Comparison of ENCODE assay signal across 9 cellular contexts in genomic region chr15:59438891-59439290, GRCh38. TPM values are rescaled to one million over a fixed set of nuclear protein-coding genes. Genes with fewer than 3 reads are reported as not detected.
A peak's percentile ranks its signal among the peaks of the same experiment; 100 is the strongest.
DNase-seq lines count a peak whose midpoint lies in the region; ATAC-seq, FAIRE-seq and TF ChIP-seq lines count a peak whose summit lies in the region.
"Had no signal": no experiment of that assay in that cellular context is flagged by ENCODE, and none has a peak within 500 bp of the region (broad histone marks: within the 10 kb centered on the region; RNA-seq: fewer than 3 reads in every experiment).

No MANE protein-coding gene starts in this region.

- in situ Hi-C loops in transverse colon (cut with MboI; ENCODE audit: low pct_ligation_motif_present in 1 of 4, low pct_unique_long_range_greater_than_20kb in 1 of 4, low sequenced_read_pairs in 3 of 4): no loop called here

- peaks cover 26% of the 10 kb centered on the region for H3K27me3 Mint-ChIP-seq in activated naive CD4-positive, alpha-beta T cell treated with anti-CD3 and anti-CD28 coated beads, Interleukin-2, amount 50 U/mL, for 24 hours
- H3K27me3 Mint-ChIP-seq in activated CD8-positive, alpha-beta T cell treated with anti-CD3 and anti-CD28 coated beads for 36 hours: peaks cover 48% of the 10 kb centered on the region

- H2BK5ac ChIP-seq in mesendoderm (ENCODE audit: low read length): no peak overlapping the region

- no peak overlapping the region for H3K4ac ChIP-seq in mesendoderm (ENCODE audit: low read depth, low read length)

- peak overlapping the region; percentile 76 for H3K4me2 ChIP-seq in keratinocyte (ENCODE audit: control insufficient read depth, extremely low read depth, insufficient read depth, low read depth, low read length)
- H3K4me2 ChIP-seq in mesendoderm (ENCODE audit: low read length): no peak overlapping the region

- H3K9me1 ChIP-seq in keratinocyte (ENCODE audit: control insufficient read depth, extremely low read depth, insufficient read depth, low read length): no peaks in the 10 kb centered on the region

- H3K9ac ChIP-seq in keratinocyte (ENCODE audit: control insufficient read depth, extremely low read depth, insufficient read depth, low read length) (no peak overlapping the region), mesendoderm (ENCODE audit: low read length) (no peak overlapping the region)

- no peak overlapping the region for H2AFZ ChIP-seq in keratinocyte (ENCODE audit: control insufficient read depth, low read length)

- no peak for TF ChIP-seq EP300 in transverse colon (IDR thresholded peaks at IDR 0.05; ENCODE audit: low read depth)

- H3K36me3 Mint-ChIP-seq in activated naive CD4-positive, alpha-beta T cell treated with anti-CD3 and anti-CD28 coated beads, Interleukin-2, amount 50 U/mL, for 24 hours: no peaks in the 10 kb centered on the region
- H3K36me3 Mint-ChIP-seq in activated CD8-positive, alpha-beta T cell treated with anti-CD3 and anti-CD28 coated beads for 36 hours (ENCODE audit: low read depth): no peaks in the 10 kb centered on the region

- WGBS in transverse colon (ENCODE audit: low coverage in 1 of 2), 2 donors: 17 to 52% methylated on average over 1 to 14 of the region's 14 CpGs
- WGBS in mesendoderm (ENCODE audit: extremely low coverage, insufficient coverage, low lambda C conversion rate): no CpG with 5 or more reads among the region's 14 CpGs

- H3K9me3 ChIP-seq in keratinocyte (ENCODE audit: control insufficient read depth, low read depth, low read length): no peaks in the 10 kb centered on the region
- no peaks in the 10 kb centered on the region for H3K9me3 ChIP-seq in transverse colon

- no peak overlapping the region for H2AK5ac ChIP-seq in mesendoderm (ENCODE audit: low read length)

- H3K23ac ChIP-seq in mesendoderm (ENCODE audit: low read length): no peak overlapping the region

- H3K27ac ChIP-seq in keratinocyte (ENCODE audit: control insufficient read depth, insufficient read depth, low read length) (no peak overlapping the region), transverse colon (peak overlapping the region in 3 of 4 donors; percentile 53 to 57 (median 55)), mesendoderm (ENCODE audit: low read depth, low read length) (no peak overlapping the region)

- peak overlapping the region; percentile 65 for H3K4me3 Mint-ChIP-seq in activated naive CD4-positive, alpha-beta T cell treated with anti-CD3 and anti-CD28 coated beads, Interleukin-2, amount 50 U/mL, for 24 hours
- peak overlapping the region; percentile 59 for H3K4me3 Mint-ChIP-seq in activated CD8-positive, alpha-beta T cell treated with anti-CD3 and anti-CD28 coated beads for 36 hours

- DNase-seq in activated naive CD4-positive, alpha-beta T cell treated with Interleukin-2 at 50 U/mL for 16 hours: no peak
- DNase-seq in activated CD8-positive, alpha-beta T cell treated with anti-CD3 and anti-CD28 coated beads for 36 hours: no peak
- DNase-seq in keratinocyte (ENCODE audit: low read depth, low spot score) (no peak), transverse colon (peak; percentile 71), mesendoderm (no peak), T1000 (lab: John Stamatoyannopoulos, UW) (no peak)
- DNase-seq: NCI-H446 had no signal

- H3K27me3 ChIP-seq in keratinocyte (ENCODE audit: control insufficient read depth, extremely low read depth, insufficient read depth, low read length) (peaks cover 19% of the 10 kb centered on the region), transverse colon (peaks cover 18% of the 10 kb centered on the region), mesendoderm (ENCODE audit: insufficient read depth, low read length, poor library complexity) (peaks cover 27% of the 10 kb centered on the region)

- H3K79me2 ChIP-seq in keratinocyte (ENCODE audit: control insufficient read depth, insufficient read depth, low read length) (no peaks in the 10 kb centered on the region), mesendoderm (ENCODE audit: control insufficient read depth, insufficient read depth, low read length) (no peaks in the 10 kb centered on the region)

- CTCF ChIA-PET in activated CD8-positive, alpha-beta T cell treated with anti-CD3 and anti-CD28 coated beads for 36 hours (lab: Charles Lee): interaction anchor here (1.2 to 1.6 kb wide), 2 partner anchors 62 to 94 kb away, joined by 3 to 4 read pairs; no protein-coding TSS in a partner anchor

- no peak for TF ChIP-seq POLR2A in transverse colon (IDR thresholded peaks at IDR 0.05)

- no peak overlapping the region for H2BK15ac ChIP-seq in mesendoderm (replicated peaks; ENCODE audit: low read depth)

- H4K8ac ChIP-seq in mesendoderm (ENCODE audit: low read depth, low read length): no peak overlapping the region

- POLR2A ChIA-PET in activated CD8-positive, alpha-beta T cell treated with anti-CD3 and anti-CD28 coated beads for 36 hours (lab: Charles Lee): no interaction called here

- ATAC-seq in activated CD8-positive, alpha-beta T cell treated with anti-CD3 and anti-CD28 coated beads for 36 hours: no peak
- no peak for ATAC-seq in HG03432 (IDR thresholded peaks at IDR 0.05; ENCODE audit: unreplicated experiment)

- H3K4me3 ChIP-seq in keratinocyte (ENCODE audit: control insufficient read depth in 2 of 3, extremely low read depth in 1 of 3, insufficient read depth in 2 of 3, low read depth in 1 of 3, low read length in 3 of 3) (peak overlapping the region in 2 of 3 experiments; percentile 44 to 57), transverse colon (peak overlapping the region in 3 of 4 donors; percentile 37 to 58 (median 49)), mesendoderm (ENCODE audit: low read length) (no peak overlapping the region)

- H3K79me1 ChIP-seq in mesendoderm (ENCODE audit: low read length): no peaks in the 10 kb centered on the region

- TF ChIP-seq CTCF in activated CD8-positive, alpha-beta T cell treated with anti-CD3 and anti-CD28 coated beads for 36 hours (IDR thresholded peaks at IDR 0.05): no peak
- TF ChIP-seq CTCF in keratinocyte (optimal IDR thresholded peaks at IDR 0.05 in 1 of 3, IDR thresholded peaks at IDR 0.05 in 1 of 3, conservative IDR thresholded peaks at IDR 0.05 in 1 of 3; ENCODE audit: extremely low read depth in 1 of 3, insufficient read depth in 2 of 3, low read length in 3 of 3) (no peak), transverse colon (IDR thresholded peaks at IDR 0.05) (no peak)

- H3K4me1 ChIP-seq in keratinocyte (ENCODE audit: control insufficient read depth, extremely low read depth, insufficient read depth, low read length) (peaks cover 13% of the 10 kb centered on the region), transverse colon (peaks cover 0 to 17% (median 15%) of the 10 kb centered on the region in 4 donors), mesendoderm (ENCODE audit: control insufficient read depth, low read depth, low read length) (no peaks in the 10 kb centered on the region)

- dilution Hi-C loops in keratinocyte (cut with MboI; ENCODE audit: extremely low pct_ligation_motif_present, low sequenced_read_pairs): no loop called here

- no peak overlapping the region for H3K27ac Mint-ChIP-seq in activated naive CD4-positive, alpha-beta T cell treated with anti-CD3 and anti-CD28 coated beads, Interleukin-2, amount 50 U/mL, for 24 hours
- no peak overlapping the region for H3K27ac Mint-ChIP-seq in activated CD8-positive, alpha-beta T cell treated with anti-CD3 and anti-CD28 coated beads for 36 hours

- H3K9me3 Mint-ChIP-seq in activated naive CD4-positive, alpha-beta T cell treated with anti-CD3 and anti-CD28 coated beads, Interleukin-2, amount 50 U/mL, for 24 hours: no peaks in the 10 kb centered on the region
- H3K9me3 Mint-ChIP-seq in activated CD8-positive, alpha-beta T cell treated with anti-CD3 and anti-CD28 coated beads for 36 hours: no peaks in the 10 kb centered on the region

- no peaks in the 10 kb centered on the region for H4K20me1 ChIP-seq in keratinocyte (ENCODE audit: control insufficient read depth, extremely low read depth, insufficient read depth, low read length)

- intact Hi-C loops in activated CD8-positive, alpha-beta T cell treated with anti-CD3 and anti-CD28 coated beads for 36 hours (cut with micrococcal nuclease): no loop called here
- intact Hi-C loops in transverse colon (cut with DNase I; ENCODE audit: low total_unique reads): loop anchor here (5.0 kb wide), 1 partner anchor 67 kb away; the partner anchor contains the start of gene MYO1E

- FAIRE-seq in keratinocyte (lab: Jason Lieb, UNC): no peak

- no peak overlapping the region for H3K56ac ChIP-seq in mesendoderm (ENCODE audit: low read length)

- H3K4me1 Mint-ChIP-seq in activated naive CD4-positive, alpha-beta T cell treated with anti-CD3 and anti-CD28 coated beads, Interleukin-2, amount 50 U/mL, for 24 hours: peaks cover 14% of the 10 kb centered on the region
- H3K4me1 Mint-ChIP-seq in activated CD8-positive, alpha-beta T cell treated with anti-CD3 and anti-CD28 coated beads for 36 hours (ENCODE audit: low read depth): peaks cover 16% of the 10 kb centered on the region

- H2BK120ac ChIP-seq in mesendoderm (ENCODE audit: low read depth, low read length): no peak overlapping the region

- H4K5ac ChIP-seq in mesendoderm (ENCODE audit: low read length): no peak overlapping the region

- H3K36me3 ChIP-seq in keratinocyte (ENCODE audit: control insufficient read depth in 2 of 2, extremely low read depth in 1 of 2, insufficient read depth in 2 of 2, low read length in 2 of 2) (no peaks in the 10 kb centered on the region), transverse colon (no peaks in the 10 kb centered on the region), mesendoderm (ENCODE audit: control insufficient read depth, insufficient read depth, low read length) (no peaks in the 10 kb centered on the region)

- no peak overlapping the region for H3K18ac ChIP-seq in mesendoderm (ENCODE audit: low read length)

RNA-seq across cellular contexts. Expression of gene FAM81A, which starts 0.9 kb away (rescaled TPM):
- 1 to 10 TPM; 1.2 to 1.5 TPM for total RNA-seq in activated CD8-positive, alpha-beta T cell treated with anti-CD3 and anti-CD28 coated beads for 36 hours
- 0.50 to 0.84 TPM (median 0.58 TPM) in 3 replicates for polyA plus RNA-seq in keratinocyte
- 0.52 TPM for polyA plus RNA-seq in keratinocyte (2011; ENCODE audit: low read depth)
- 0.38 and 1.00 TPM in 2 replicates for polyA plus RNA-seq in keratinocyte (2011; cell fraction: cytosol; rRNA removed)
- polyA plus RNA-seq in keratinocyte (2011; cell fraction: nucleus; rRNA removed): 0.17 and 0.23 TPM in 2 replicates
- 0.31 and 0.86 TPM in 2 replicates for polyA plus RNA-seq in keratinocyte (2012; ENCODE audit: low replicate concordance)
- 0.29 to 1.9 TPM (median 0.43 TPM) in 3 replicates for polyA minus RNA-seq in keratinocyte
- polyA minus RNA-seq in keratinocyte (2011; cell fraction: cytosol; rRNA and poly(A)+ RNA removed): 0.77 TPM
- polyA minus RNA-seq in keratinocyte (2011; cell fraction: nucleus; rRNA and poly(A)+ RNA removed): not detected in 2 replicates
- total RNA-seq in transverse colon: 1 to 10 TPM in 2 of 4 donors, under 1 TPM in 1, not detected in 1; 0.80 to 8.4 (median 4.6) TPM
- 0.32 TPM for polyA plus RNA-seq in mesendoderm (2013, experiment 1 of 2)
- polyA plus RNA-seq in mesendoderm (2013, experiment 2 of 2): 0.42 TPM

Comparison
In these comparisons a context has a peak if more than half of its experiments do, and no peak if none do; other contexts are left out.
1. H3K27ac ChIP-seq: peak in transverse colon (3 of 4); none in keratinocyte (single experiment) and mesendoderm (single experiment).